In the genomic region with DNA sequence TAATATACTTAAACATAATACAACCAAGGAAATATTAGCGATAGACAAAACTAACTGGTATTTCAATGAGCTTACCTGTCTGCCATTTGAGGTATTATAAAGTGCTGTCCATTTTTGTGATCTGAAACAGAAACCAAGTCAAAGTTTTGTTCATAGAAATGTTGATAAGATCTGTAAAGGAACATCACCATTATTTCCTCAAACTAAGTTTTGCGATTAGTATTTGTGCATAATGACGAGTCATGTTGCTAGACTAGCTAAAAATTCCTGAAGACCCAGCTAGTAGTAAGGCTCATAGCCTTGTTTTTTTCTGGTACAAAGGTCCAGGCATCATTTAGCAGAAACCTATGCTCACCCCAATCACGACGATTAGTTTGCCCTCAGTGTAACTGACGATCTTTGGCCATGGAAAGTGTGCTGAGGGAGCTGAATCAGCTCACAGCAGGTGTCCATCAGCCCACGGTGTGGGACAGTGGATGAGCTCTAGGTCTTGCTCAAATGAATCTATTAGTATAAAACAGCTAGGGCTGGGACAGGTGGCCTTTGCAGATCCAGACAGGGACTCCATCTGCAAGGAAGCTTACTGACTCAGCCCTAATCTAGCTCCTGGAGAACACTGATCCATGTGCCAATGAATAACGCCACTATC, we compare ENCODE assay signal across 1 cellular context.
TF ChIP-seq lines count a peak whose summit lies in the region.

No MANE protein-coding gene starts in this region.

TF ChIP-seq in endothelial cell of umbilical vein, 7 proteins besides CTCF, POLR2A, EP300 and RAD21:
- TF ChIP-seq JUN (IDR thresholded peaks at IDR 0.05; ENCODE audit: borderline replicate concordance, insufficient read depth, insufficient read length, low read depth) = no peak
- no peak for TF ChIP-seq EZH2 (IDR thresholded peaks at IDR 0.05; ENCODE audit: borderline replicate concordance, low read depth, low read length, severe bottlenecking)
- TF ChIP-seq, protein P1, sequence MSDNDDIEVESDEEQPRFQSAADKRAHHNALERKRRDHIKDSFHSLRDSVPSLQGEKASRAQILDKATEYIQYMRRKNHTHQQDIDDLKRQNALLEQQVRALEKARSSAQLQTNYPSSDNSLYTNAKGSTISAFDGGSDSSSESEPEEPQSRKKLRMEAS (IDR thresholded peaks at IDR 0.05; ENCODE audit: insufficient read depth, insufficient read length) = no peak
- TF ChIP-seq POLR2AphosphoS5 (IDR thresholded peaks at IDR 0.05; ENCODE audit: insufficient read depth, low read depth, low read length) = no peak
- TF ChIP-seq GATA2 (IDR thresholded peaks at IDR 0.05; ENCODE audit: insufficient read depth, insufficient read length, low read depth, low read length) = no peak
- no peak for TF ChIP-seq FOS (IDR thresholded peaks at IDR 0.05; ENCODE audit: borderline replicate concordance, insufficient read depth, low read length)
- no peak for TF ChIP-seq MYC (IDR thresholded peaks at IDR 0.05; ENCODE audit: low read depth, low read length)
